ENCODE assay signal across 1 cellular context in the genomic region with DNA sequence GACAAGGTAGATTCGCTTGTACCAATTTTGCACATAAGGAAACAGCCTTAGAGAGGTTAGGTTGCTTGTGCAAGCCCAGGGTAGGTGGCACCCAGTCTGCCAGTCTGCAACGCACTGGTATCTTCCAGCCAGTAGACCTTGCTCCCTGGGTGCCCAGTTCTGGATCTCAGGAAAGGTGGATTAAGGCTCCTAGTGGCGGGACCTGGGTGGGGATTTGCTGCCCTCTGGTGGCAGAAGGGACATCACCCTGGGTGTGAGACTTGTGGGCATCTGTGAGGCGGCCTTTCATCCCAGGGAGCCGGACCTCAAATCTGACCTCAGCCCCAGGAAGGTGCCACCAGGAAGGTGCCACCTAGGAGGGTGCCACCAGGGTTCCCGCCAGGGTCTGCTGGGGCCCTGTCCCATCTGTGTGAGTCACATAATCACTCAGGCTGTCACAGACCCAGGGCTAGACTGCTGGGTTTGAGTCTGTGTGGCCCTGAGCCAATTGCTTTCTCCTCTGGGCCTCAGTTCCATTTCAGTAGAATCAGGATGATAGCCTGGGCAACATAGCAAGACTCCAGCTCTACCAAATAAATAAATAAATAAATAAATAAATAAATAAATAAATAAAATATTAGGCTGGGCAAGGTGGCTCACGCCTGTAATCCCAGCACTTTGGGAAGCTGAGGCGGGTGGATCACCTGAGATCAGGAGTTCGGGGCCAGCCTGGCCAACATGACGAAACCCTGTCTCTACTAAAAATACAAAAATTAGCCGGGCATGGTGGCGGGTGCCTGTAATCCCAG.
TF ChIP-seq lines count a peak whose summit lies in the region.

No MANE protein-coding gene starts in this region.

TF ChIP-seq in HepG2, 621 proteins besides CTCF, POLR2A, EP300 and RAD21 (continued from another document and continues in another):
- no peak for TF ChIP-seq MLX (CRISPR knock-in tag; IDR thresholded peaks at IDR 0.05)
- no peak for TF ChIP-seq GTF2F1 (IDR thresholded peaks at IDR 0.05; ENCODE audit: low read length)
- TF ChIP-seq JUN (CRISPR knock-in tag; IDR thresholded peaks at IDR 0.05), result no peak
- no peak for TF ChIP-seq ZNF44 (CRISPR knock-in tag; IDR thresholded peaks at IDR 0.05)
- 0 out of 2 replicates have a peak, but pooled peaks have one; percentile 32 for TF ChIP-seq ZSCAN31 (CRISPR knock-in tag; IDR thresholded peaks at IDR 0.05; ENCODE audit: low read depth)
- no peak for TF ChIP-seq KDM1A (CRISPR knock-in tag; IDR thresholded peaks at IDR 0.05)
- no peak for TF ChIP-seq AGO1 (IDR thresholded peaks at IDR 0.05; ENCODE audit: low read depth, low read length, poor library complexity, severe bottlenecking)
- no peak for TF ChIP-seq ZNF552 (CRISPR knock-in tag; IDR thresholded peaks at IDR 0.05; ENCODE audit: borderline replicate concordance)
- no peak for TF ChIP-seq DPF2 (CRISPR knock-in tag; IDR thresholded peaks at IDR 0.05; ENCODE audit: borderline replicate concordance, low read depth)
- TF ChIP-seq YEATS4 (CRISPR knock-in tag; IDR thresholded peaks at IDR 0.05; ENCODE audit: borderline replicate concordance), result no peak
- no peak for TF ChIP-seq SIX1 (CRISPR knock-in tag; IDR thresholded peaks at IDR 0.05; ENCODE audit: borderline replicate concordance)
- no peak for TF ChIP-seq HCFC1 (IDR thresholded peaks at IDR 0.05; ENCODE audit: low read depth, low read length)
- TF ChIP-seq CHD4 (IDR thresholded peaks at IDR 0.05; ENCODE audit: borderline replicate concordance, low read length), result no peak
- peak; percentile 33 for TF ChIP-seq RBM22 (optimal IDR thresholded peaks at IDR 0.05; ENCODE audit: low read length)
- TF ChIP-seq ZNF335 (CRISPR knock-in tag; IDR thresholded peaks at IDR 0.05), result no peak
- no peak for TF ChIP-seq RAD51 (IDR thresholded peaks at IDR 0.05; ENCODE audit: borderline replicate concordance)
- TF ChIP-seq ZNF766 (CRISPR knock-in tag; IDR thresholded peaks at IDR 0.05; ENCODE audit: borderline replicate concordance), result no peak
- TF ChIP-seq NR2F2 (IDR thresholded peaks at IDR 0.05; ENCODE audit: borderline replicate concordance, low read depth), result no peak
- peak; percentile 89 for TF ChIP-seq SMC3 (IDR thresholded peaks at IDR 0.05; ENCODE audit: low read length)
- no peak for TF ChIP-seq ZNF619 (CRISPR knock-in tag; IDR thresholded peaks at IDR 0.05)
- TF ChIP-seq HNF1A (IDR thresholded peaks at IDR 0.05; ENCODE audit: low read depth), result no peak
- no peak for TF ChIP-seq HNF1A (CRISPR knock-in tag; IDR thresholded peaks at IDR 0.05; ENCODE audit: borderline replicate concordance)
- no peak for TF ChIP-seq SKIL (CRISPR knock-in tag; IDR thresholded peaks at IDR 0.05; ENCODE audit: borderline replicate concordance)
- TF ChIP-seq MAX (IDR thresholded peaks at IDR 0.05), result peak; percentile 29; the same call in 1 of the 2 replicates
- no peak for TF ChIP-seq ZNF160 (CRISPR knock-in tag; IDR thresholded peaks at IDR 0.05)
- 0 out of 2 replicates have a peak, but pooled peaks have one; percentile 25 for TF ChIP-seq MTERF4 (CRISPR knock-in tag; IDR thresholded peaks at IDR 0.05)
- no peak for TF ChIP-seq KDM5A (IDR thresholded peaks at IDR 0.05; ENCODE audit: borderline replicate concordance, low read length)
- TF ChIP-seq ATF6 (CRISPR knock-in tag; conservative IDR thresholded peaks at IDR 0.05), result no peak
- TF ChIP-seq TCF7 (IDR thresholded peaks at IDR 0.05; ENCODE audit: low read depth), result no peak
- peak; percentile 91 for TF ChIP-seq STAG1 (CRISPR knock-in tag; IDR thresholded peaks at IDR 0.05)
- TF ChIP-seq SALL2 (CRISPR knock-in tag; IDR thresholded peaks at IDR 0.05), result no peak
- TF ChIP-seq LCORL (IDR thresholded peaks at IDR 0.05), result no peak
- TF ChIP-seq LCORL (CRISPR knock-in tag; IDR thresholded peaks at IDR 0.05), result no peak
- no peak for TF ChIP-seq FUBP1 (CRISPR knock-in tag; IDR thresholded peaks at IDR 0.05; ENCODE audit: borderline replicate concordance)
- no peak for TF ChIP-seq ZNF20 (CRISPR knock-in tag; IDR thresholded peaks at IDR 0.05)
- no peak for TF ChIP-seq TRIM22 (IDR thresholded peaks at IDR 0.05)
- TF ChIP-seq USF2 (IDR thresholded peaks at IDR 0.05; ENCODE audit: low read depth, low read length), result no peak
- TF ChIP-seq USF2 (CRISPR knock-in tag; IDR thresholded peaks at IDR 0.05; ENCODE audit: borderline replicate concordance), result no peak
